ENCODE assay signal across 9 cellular contexts in genomic region chr4:38668203-38668602, GRCh38. TPM values are rescaled to one million over a fixed set of nuclear protein-coding genes. Genes with fewer than 3 reads are reported as not detected.
DNase-seq lines count a peak whose midpoint lies in the region; ATAC-seq and TF ChIP-seq lines count a peak whose summit lies in the region.
"Had no signal": no experiment of that assay in that cellular context is flagged by ENCODE, and none has a peak within 500 bp of the region (broad histone marks: within the 10 kb centered on the region; RNA-seq: fewer than 3 reads in every experiment).

No MANE protein-coding gene starts in this region.

- H3K27me3 Mint-ChIP-seq in mesothelial cell of epicardium (ENCODE audit: low read depth) = no peaks in the 10 kb centered on the region
- H3K27me3 Mint-ChIP-seq: dendritic cell treated with granulocyte-macrophage colony-stimulating factor and Interleukin-4, amounts not matched to agents 40 ng/mL and 50 ng/mL, for 4 days had no signal

- H3K27me3 ChIP-seq in HUES6 (ENCODE audit: control insufficient read depth, insufficient read depth, low read length) (no peaks in the 10 kb centered on the region), mammary epithelial cell (ENCODE audit: insufficient read depth, low read length) (no peaks in the 10 kb centered on the region), suprapubic skin (no peaks in the 10 kb centered on the region)

- H3K27ac Mint-ChIP-seq in mesothelial cell of epicardium = peak overlapping the region; percentile 87
- H3K27ac Mint-ChIP-seq: activated T-helper 1 cell treated with anti-CD3 and anti-CD28 coated beads, Interleukin-12 subunit alpha, Interleukin-12 subunit beta, Interleukin-2, Interleukin-4 antibody, amounts not matched to agents 30 ng/mL and 10 ng/mL and 1 ng/mL, durations not matched to agents 14 hours and 24 hours and 36 hours had no signal

- peak overlapping the region; percentile 99 for H3K4me2 ChIP-seq in mammary epithelial cell (ENCODE audit: insufficient read depth, low read depth, low read length)

- no peak for DNase-seq in mammary epithelial cell
- DNase-seq in mesothelial cell of epicardium (ENCODE audit: low spot score in 2 of 2, unreplicated experiment in 2 of 2) = no peak
- no peak for DNase-seq in suprapubic skin (ENCODE audit: low spot score in 2 of 2)
- DNase-seq in kidney glomerular epithelial cell (lab: John Stamatoyannopoulos, UW) = no peak

- dilution Hi-C loops in mammary epithelial cell (cut with HindIII; ENCODE audit: low sequenced_read_pairs) = loop anchor here (5.0 to 10.0 kb wide), 2 partner anchors 103 to 351 kb away; no protein-coding TSS in a partner anchor

- ATAC-seq in HG03439 (IDR thresholded peaks at IDR 0.05; ENCODE audit: unreplicated experiment) (no peak), HG03159 (IDR thresholded peaks at IDR 0.05; ENCODE audit: unreplicated experiment) (no peak)

- no peak overlapping the region for H3K4me3 ChIP-seq in HUES6 (ENCODE audit: low read depth, low read length)
- peak overlapping the region in 1 of 3 experiments; percentile 55 for H3K4me3 ChIP-seq in mammary epithelial cell (replicated peaks in 1 of 3; ENCODE audit: insufficient read depth in 1 of 3, low read depth in 2 of 3, low read length in 3 of 3)
- peak overlapping the region; percentile 99 for H3K4me3 ChIP-seq in suprapubic skin

- no peaks in the 10 kb centered on the region for H4K20me1 ChIP-seq in mammary epithelial cell (ENCODE audit: insufficient read depth, low read length)

- CTCF ChIA-PET in mammary epithelial cell (lab: Charles Lee; ENCODE audit: low non-redundant PET) = no interaction called here

- H2AFZ ChIP-seq in mammary epithelial cell (ENCODE audit: low read depth, low read length) = no peak overlapping the region

- peaks cover 89% of the 10 kb centered on the region for H3K79me2 ChIP-seq in mammary epithelial cell (ENCODE audit: insufficient read depth, low read length)

- peaks cover 75% of the 10 kb centered on the region for H3K4me1 Mint-ChIP-seq in mesothelial cell of epicardium

- no peaks in the 10 kb centered on the region for H3K9me3 Mint-ChIP-seq in mesothelial cell of epicardium
- H3K9me3 Mint-ChIP-seq: activated T-helper 1 cell treated with anti-CD3 and anti-CD28 coated beads, Interleukin-12 subunit alpha, Interleukin-12 subunit beta, Interleukin-2, Interleukin-4 antibody, amounts not matched to agents 30 ng/mL and 10 ng/mL and 1 ng/mL, durations not matched to agents 14 hours and 24 hours and 36 hours; dendritic cell treated with granulocyte-macrophage colony-stimulating factor and Interleukin-4, amounts not matched to agents 40 ng/mL and 50 ng/mL, for 4 days had no signal

- TF ChIP-seq CTCF in mammary epithelial cell (conservative IDR thresholded peaks at IDR 0.05 in 1 of 2, IDR thresholded peaks at IDR 0.05 in 1 of 2; ENCODE audit: extremely low read depth in 1 of 2, insufficient read depth in 1 of 2, low read depth in 1 of 2, low read length in 2 of 2) (no peak), mesothelial cell of epicardium (IDR thresholded peaks at IDR 0.05; ENCODE audit: unreplicated experiment) (no peak), suprapubic skin (IDR thresholded peaks at IDR 0.05) (no peak)

- in situ Hi-C loops in mammary epithelial cell (cut with MboI; ENCODE audit: low sequenced_read_pairs in 2 of 2) = loop anchor here in 1 of 2 donors (5.0 kb wide), 1 partner anchor 481 kb away; no protein-coding TSS in a partner anchor

- peak overlapping the region; percentile 17 for H3K4me3 Mint-ChIP-seq in mesothelial cell of epicardium

- 92% methylated on average over 1 of the region's 1 CpG for WGBS in mammary epithelial cell (ENCODE audit: low coverage, missing lambda C conversion rate)
- 35% methylated on average over 1 of the region's 1 CpG for WGBS in suprapubic skin

- no peak overlapping the region for H3K9ac ChIP-seq in HUES6 (ENCODE audit: low read length)
- peak overlapping the region; percentile 93 for H3K9ac ChIP-seq in mammary epithelial cell (ENCODE audit: insufficient read depth, low read length)

- H3K27ac ChIP-seq in HUES6 (ENCODE audit: low read depth, low read length) (peak overlapping the region; percentile 79), mammary epithelial cell (ENCODE audit: insufficient read depth, low read depth, low read length) (peak overlapping the region; percentile 96), suprapubic skin (peak overlapping the region; percentile 100)

- H3K9me3 ChIP-seq in HUES6 (ENCODE audit: control insufficient read depth, insufficient read depth, low read depth, low read length) (no peaks in the 10 kb centered on the region), mammary epithelial cell (replicated peaks; ENCODE audit: insufficient read depth, low read length) (no peaks in the 10 kb centered on the region), suprapubic skin (no peaks in the 10 kb centered on the region)

- TF ChIP-seq EP300 in suprapubic skin (IDR thresholded peaks at IDR 0.05) = no peak

- no peaks in the 10 kb centered on the region for H3K36me3 ChIP-seq in HUES6 (ENCODE audit: control insufficient read depth, insufficient read depth, low read length)
- no peaks in the 10 kb centered on the region for H3K36me3 ChIP-seq in mammary epithelial cell (ENCODE audit: insufficient read depth, low read length)
- H3K36me3 ChIP-seq in suprapubic skin = no peaks in the 10 kb centered on the region

- no peaks in the 10 kb centered on the region for H3K36me3 Mint-ChIP-seq in mesothelial cell of epicardium

- H3K4me1 ChIP-seq in HUES6 (ENCODE audit: control insufficient read depth, insufficient read depth, low read length) (peaks cover 76% of the 10 kb centered on the region), mammary epithelial cell (ENCODE audit: insufficient read depth, low read length) (peaks cover 45% of the 10 kb centered on the region), suprapubic skin (peaks cover 58% of the 10 kb centered on the region)

- intact Hi-C loops in mammary epithelial cell (cut with micrococcal nuclease) = loop anchor here (5.0 kb wide), 1 partner anchor 906 kb away; no protein-coding TSS in a partner anchor

- no TSS peak for BruUV-seq in mammary epithelial cell (replicated peaks; lab: Mats Ljungman, UMichigan)

- no peak for TF ChIP-seq POLR2A in suprapubic skin (IDR thresholded peaks at IDR 0.05)

RNA-seq across cellular contexts. Expression of gene KLF3, which starts 4.2 kb away (rescaled TPM):
- total RNA-seq in mammary epithelial cell = 10 to 100 TPM; 24.2 to 41.3 TPM
- polyA plus RNA-seq in mammary epithelial cell = 11.6 TPM
- 35.3 TPM for polyA minus RNA-seq in mammary epithelial cell
- 60.9 to 63.1 TPM (median 61.0 TPM) in 3 replicates for total RNA-seq in mesothelial cell of epicardium
- total RNA-seq in suprapubic skin = 100 to 1,000 TPM; 169 to 240 (median 223) TPM
